In the genomic region with DNA sequence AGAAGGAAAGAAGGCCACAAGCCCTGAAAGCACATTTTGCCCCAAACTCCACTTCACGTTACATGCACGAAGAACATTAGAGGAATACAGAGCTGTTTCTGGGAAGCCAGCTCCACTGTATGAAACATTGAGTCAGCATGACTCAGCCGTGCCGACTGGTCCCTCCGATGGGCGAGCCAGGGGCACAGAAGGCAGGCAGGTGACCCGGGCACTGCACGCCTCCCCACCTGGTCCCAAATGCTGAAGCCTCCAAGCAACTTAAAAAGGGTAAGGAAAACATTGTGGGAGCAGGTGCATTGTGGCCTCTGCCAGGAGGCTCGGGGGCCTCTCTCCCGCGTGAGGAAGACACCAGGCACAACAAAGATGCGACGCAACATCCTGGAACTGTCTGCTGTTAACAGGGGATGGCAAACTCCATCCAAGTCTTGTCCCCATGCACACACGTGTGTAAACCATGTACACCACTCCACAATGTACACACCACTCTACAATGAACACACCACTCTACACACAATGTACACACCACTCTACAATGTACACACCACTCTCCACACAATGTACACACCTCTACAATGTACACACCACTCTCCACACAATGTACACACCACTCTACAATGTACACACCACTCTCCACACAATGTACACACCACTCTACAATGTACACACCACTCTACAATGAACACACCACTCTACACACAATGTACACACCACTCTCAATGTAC, we compare ENCODE assay signal across 1 cellular context.
TF ChIP-seq lines count a peak whose summit lies in the region.
"Not testable (repeated sequence)": the region's sequence is repeated elsewhere in the genome, so short reads cannot be mapped to it uniquely, and the experiment has no call there.

No MANE protein-coding gene starts in this region.

TF ChIP-seq in K562, 482 proteins besides CTCF, POLR2A, EP300 and RAD21 (continues in another document):
- TF ChIP-seq MGA (IDR thresholded peaks at IDR 0.05), result peak; percentile 75
- peak; percentile 6; the same call in 1 of the 2 replicates for TF ChIP-seq ZNF668 (CRISPR knock-in tag; IDR thresholded peaks at IDR 0.05)
- TF ChIP-seq ZNF589 (CRISPR knock-in tag; IDR thresholded peaks at IDR 0.05; ENCODE audit: low read depth), result peak; percentile 63; the same call in 1 of the 2 replicates
- TF ChIP-seq SMARCE1 (IDR thresholded peaks at IDR 0.05), result peak; percentile 70
- peak; percentile 76 for TF ChIP-seq L3MBTL2 (IDR thresholded peaks at IDR 0.05)
- 0 out of 2 replicates have a peak, but pooled peaks have one; percentile 7 for TF ChIP-seq JUN (IDR thresholded peaks at IDR 0.05; ENCODE audit: borderline replicate concordance, low read depth, low read length)
- not testable (repeated sequence) for TF ChIP-seq JUN (CRISPR knock-in tag; IDR thresholded peaks at IDR 0.05; ENCODE audit: borderline replicate concordance); NR4A1 (CRISPR knock-in tag; IDR thresholded peaks at IDR 0.05); ATF3 (CRISPR knock-in tag; conservative IDR thresholded peaks at IDR 0.05)
- peak; percentile 75 for TF ChIP-seq MECOM (CRISPR knock-in tag; IDR thresholded peaks at IDR 0.05)
- peak; percentile 62; the same call in 1 of the 2 replicates for TF ChIP-seq NR4A1 (tag; IDR thresholded peaks at IDR 0.05)
- TF ChIP-seq ZBTB12 (CRISPR knock-in tag; IDR thresholded peaks at IDR 0.05), result 0 out of 2 replicates have a peak, but pooled peaks have one; percentile 5
- TF ChIP-seq MAFG (tag; conservative IDR thresholded peaks at IDR 0.05), result peak; percentile 79
- TF ChIP-seq FOXJ2 (tag; IDR thresholded peaks at IDR 0.05), result 0 out of 2 replicates have a peak, but pooled peaks have one; percentile 34
- peak; percentile 81 for TF ChIP-seq ATF3 (IDR thresholded peaks at IDR 0.05)
- peak; percentile 56 for TF ChIP-seq BRD9 (IDR thresholded peaks at IDR 0.05; ENCODE audit: low read depth, partially characterized antibody)
- peak; percentile 65 for TF ChIP-seq ARID1B (IDR thresholded peaks at IDR 0.05)
- peak; percentile 97 for TF ChIP-seq ZNF592 (IDR thresholded peaks at IDR 0.05)
- 0 out of 2 replicates have a peak, but pooled peaks have one; percentile 81 for TF ChIP-seq GATAD2A (IDR thresholded peaks at IDR 0.05)
- peak; percentile 64 for TF ChIP-seq SMARCA4 (IDR thresholded peaks at IDR 0.05)
- 0 out of 2 replicates have a peak, but pooled peaks have one; percentile 39 for TF ChIP-seq NFRKB (IDR thresholded peaks at IDR 0.05; ENCODE audit: low read depth)
- TF ChIP-seq, protein P1, sequence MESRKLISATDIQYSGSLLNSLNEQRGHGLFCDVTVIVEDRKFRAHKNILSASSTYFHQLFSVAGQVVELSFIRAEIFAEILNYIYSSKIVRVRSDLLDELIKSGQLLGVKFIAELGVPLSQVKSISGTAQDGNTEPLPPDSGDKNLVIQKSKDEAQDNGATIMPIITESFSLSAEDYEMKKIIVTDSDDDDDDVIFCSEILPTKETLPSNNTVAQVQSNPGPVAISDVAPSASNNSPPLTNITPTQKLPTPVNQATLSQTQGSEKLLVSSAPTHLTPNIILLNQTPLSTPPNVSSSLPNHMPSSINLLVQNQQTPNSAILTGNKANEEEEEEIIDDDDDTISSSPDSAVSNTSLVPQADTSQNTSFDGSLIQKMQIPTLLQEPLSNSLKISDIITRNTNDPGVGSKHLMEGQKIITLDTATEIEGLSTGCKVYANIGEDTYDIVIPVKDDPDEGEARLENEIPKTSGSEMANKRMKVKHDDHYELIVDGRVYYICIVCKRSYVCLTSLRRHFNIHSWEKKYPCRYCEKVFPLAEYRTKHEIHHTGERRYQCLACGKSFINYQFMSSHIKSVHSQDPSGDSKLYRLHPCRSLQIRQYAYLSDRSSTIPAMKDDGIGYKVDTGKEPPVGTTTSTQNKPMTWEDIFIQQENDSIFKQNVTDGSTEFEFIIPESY (CRISPR knock-in tag; IDR thresholded peaks at IDR 0.05), result 0 out of 2 replicates have a peak, but pooled peaks have one; percentile 54
- peak; percentile 73 for TF ChIP-seq JUND (IDR thresholded peaks at IDR 0.05; ENCODE audit: borderline replicate concordance, low read depth, low read length)
- peak; percentile 79; the same call in 1 of the 3 replicates for TF ChIP-seq JUND (tag; IDR thresholded peaks at IDR 0.05; ENCODE audit: borderline replicate concordance, low read depth, low read length)
- TF ChIP-seq KDM1A (IDR thresholded peaks at IDR 0.05), result peak in 1 of 2 experiments; percentile 95; a peak in 2 of 4 replicates
- peak; percentile 66; the same call in 1 of the 2 replicates for TF ChIP-seq SMAD4 (CRISPR knock-in tag; conservative IDR thresholded peaks at IDR 0.05)
- peak; percentile 80 for TF ChIP-seq MAFK (IDR thresholded peaks at IDR 0.05; ENCODE audit: low read length)
- peak; percentile 76 for TF ChIP-seq CTBP1 (IDR thresholded peaks at IDR 0.05; ENCODE audit: borderline replicate concordance)
- peak; percentile 48; the same call in 1 of the 2 replicates for TF ChIP-seq MAX (CRISPR knock-in tag; IDR thresholded peaks at IDR 0.05)
- TF ChIP-seq FOSL1 (tag; conservative IDR thresholded peaks at IDR 0.05), result peak; percentile 82
- TF ChIP-seq TBP (optimal IDR thresholded peaks at IDR 0.05; ENCODE audit: low read depth, low read length), result peak; percentile 32
- peak; percentile 93 for TF ChIP-seq ZNF316 (IDR thresholded peaks at IDR 0.05)
- TF ChIP-seq ZNF395 (CRISPR knock-in tag; IDR thresholded peaks at IDR 0.05), result peak; percentile 64; the same call in 1 of the 2 replicates
- TF ChIP-seq SMARCC2 (IDR thresholded peaks at IDR 0.05; ENCODE audit: low read depth), result peak; percentile 46; the same call in 1 of the 2 replicates
